Comparison of ENCODE assay signal across 1 cellular context in the genomic region with DNA sequence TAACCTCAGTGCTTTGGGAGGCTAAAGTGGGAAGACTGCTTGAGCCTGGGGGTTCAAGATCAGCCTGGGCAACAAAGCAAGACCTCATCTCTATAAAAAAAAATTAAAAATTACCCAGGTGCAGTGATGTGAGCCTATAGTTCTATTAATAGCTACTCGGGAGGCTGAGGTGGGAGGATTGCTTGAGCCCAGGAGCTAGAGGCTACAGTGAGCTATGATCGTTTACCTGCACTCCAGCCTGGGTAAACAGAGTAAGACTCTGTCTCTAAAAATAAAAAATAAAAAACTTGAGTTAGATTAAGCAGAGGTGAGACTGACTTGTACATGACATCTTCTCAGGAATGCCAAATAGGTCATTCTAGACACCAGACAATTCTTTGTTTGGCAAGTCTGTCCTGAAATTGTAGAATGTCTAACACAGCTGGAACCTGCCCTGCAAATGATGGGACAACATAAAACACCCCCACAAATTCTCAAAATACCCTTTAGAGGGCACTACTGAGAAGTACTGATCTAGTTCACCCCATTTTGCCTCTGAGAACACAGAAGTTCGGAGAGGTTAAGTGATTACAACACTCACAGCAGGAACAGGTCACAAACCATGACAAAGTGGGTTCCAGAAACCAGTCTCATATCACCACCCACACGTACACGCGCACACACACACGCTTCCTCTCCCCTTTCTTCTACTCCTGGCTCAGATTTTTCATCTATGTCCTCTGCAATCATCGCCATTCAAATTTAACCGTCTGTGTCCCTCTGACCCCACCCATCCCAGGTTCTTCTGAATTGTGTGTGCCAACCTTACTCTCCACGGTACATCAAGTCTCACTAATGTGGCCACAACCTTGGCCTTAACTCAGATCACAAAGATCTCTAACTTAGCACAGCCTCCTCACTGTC.
TF ChIP-seq lines count a peak whose summit lies in the region.

No MANE protein-coding gene starts in this region.

TF ChIP-seq in K562, 482 proteins besides CTCF, POLR2A, EP300 and RAD21 (continued from another document and continues in another):
- TF ChIP-seq ZNF740 (CRISPR knock-in tag; IDR thresholded peaks at IDR 0.05) (peak; percentile 57), ZNF740 (tag; IDR thresholded peaks at IDR 0.05) (no peak; a peak in 1 of 4 replicates), RBM39 (optimal IDR thresholded peaks at IDR 0.05; ENCODE audit: low read depth, low read length) (no peak), BCOR (IDR thresholded peaks at IDR 0.05) (peak; percentile 66), PTBP1 (IDR thresholded peaks at IDR 0.05; ENCODE audit: low read depth, low read length) (no peak), NFIX (CRISPR knock-in tag; IDR thresholded peaks at IDR 0.05; ENCODE audit: low read depth) (no peak), NR1H2 (CRISPR knock-in tag; IDR thresholded peaks at IDR 0.05) (no peak), SMC3 (conservative IDR thresholded peaks at IDR 0.05; ENCODE audit: insufficient read depth, low read depth, low read length) (no peak), ATF1 (CRISPR knock-in tag; IDR thresholded peaks at IDR 0.05) (no peak), ATF1 (tag; IDR thresholded peaks at IDR 0.05) (peak; percentile 34; the same call in 1 of the 2 replicates), SUPT5H (IDR thresholded peaks at IDR 0.05) (no peak), NKRF (IDR thresholded peaks at IDR 0.05; ENCODE audit: borderline replicate concordance) (no peak), PRPF4 (IDR thresholded peaks at IDR 0.05; ENCODE audit: insufficient read depth, low read depth, low read length, poor library complexity, severe bottlenecking) (no peak), CHD1 (IDR thresholded peaks at IDR 0.05; ENCODE audit: low read length) (no peak), FOXJ2 (tag; IDR thresholded peaks at IDR 0.05) (no peak), EGR1 (conservative IDR thresholded peaks at IDR 0.05) (peak; percentile 91), ZNF830 (CRISPR knock-in tag; IDR thresholded peaks at IDR 0.05) (no peak), HIVEP1 (CRISPR knock-in tag; IDR thresholded peaks at IDR 0.05) (no peak), RFX1 (IDR thresholded peaks at IDR 0.05) (no peak), ZC3H4 (CRISPR knock-in tag; IDR thresholded peaks at IDR 0.05; ENCODE audit: borderline replicate concordance) (no peak), BRF1 (IDR thresholded peaks at IDR 0.05; ENCODE audit: borderline replicate concordance, extremely low read depth, insufficient read length) (no peak), ZNF408 (CRISPR knock-in tag; IDR thresholded peaks at IDR 0.05; ENCODE audit: low read depth) (no peak), SMARCA5 (IDR thresholded peaks at IDR 0.05) (no peak), CREM (IDR thresholded peaks at IDR 0.05; ENCODE audit: low read depth) (peak; percentile 72), CSDE1 (IDR thresholded peaks at IDR 0.05) (no peak), PURB (CRISPR knock-in tag; IDR thresholded peaks at IDR 0.05; ENCODE audit: low read depth) (no peak), HDAC3 (IDR thresholded peaks at IDR 0.05; ENCODE audit: borderline replicate concordance, partially characterized antibody) (no peak), ZKSCAN1 (IDR thresholded peaks at IDR 0.05; ENCODE audit: low read depth, low read length) (no peak), MYNN (IDR thresholded peaks at IDR 0.05) (peak; percentile 55; the same call in 1 of the 2 replicates), MYNN (CRISPR knock-in tag; IDR thresholded peaks at IDR 0.05) (no peak), FOXP4 (CRISPR knock-in tag; IDR thresholded peaks at IDR 0.05; ENCODE audit: borderline replicate concordance) (no peak), COPS2 (conservative IDR thresholded peaks at IDR 0.05) (no peak), POLR2B (IDR thresholded peaks at IDR 0.05; ENCODE audit: low read depth, partially characterized antibody) (no peak), MIER1 (IDR thresholded peaks at IDR 0.05; ENCODE audit: low read depth) (no peak), ZFP36 (IDR thresholded peaks at IDR 0.05; ENCODE audit: low read depth, low read length, partially characterized antibody) (no peak), KLF16 (IDR thresholded peaks at IDR 0.05) (peak; percentile 73; the same call in 1 of the 2 replicates), MECOM (CRISPR knock-in tag; IDR thresholded peaks at IDR 0.05) (0 out of 2 replicates have a peak, but pooled peaks have one; percentile 7), CBX5 (IDR thresholded peaks at IDR 0.05; ENCODE audit: borderline replicate concordance, low read depth) (no peak), NCOA1 (IDR thresholded peaks at IDR 0.05; ENCODE audit: low read depth) (peak; percentile 53)
- TF ChIP-seq, protein P1, sequence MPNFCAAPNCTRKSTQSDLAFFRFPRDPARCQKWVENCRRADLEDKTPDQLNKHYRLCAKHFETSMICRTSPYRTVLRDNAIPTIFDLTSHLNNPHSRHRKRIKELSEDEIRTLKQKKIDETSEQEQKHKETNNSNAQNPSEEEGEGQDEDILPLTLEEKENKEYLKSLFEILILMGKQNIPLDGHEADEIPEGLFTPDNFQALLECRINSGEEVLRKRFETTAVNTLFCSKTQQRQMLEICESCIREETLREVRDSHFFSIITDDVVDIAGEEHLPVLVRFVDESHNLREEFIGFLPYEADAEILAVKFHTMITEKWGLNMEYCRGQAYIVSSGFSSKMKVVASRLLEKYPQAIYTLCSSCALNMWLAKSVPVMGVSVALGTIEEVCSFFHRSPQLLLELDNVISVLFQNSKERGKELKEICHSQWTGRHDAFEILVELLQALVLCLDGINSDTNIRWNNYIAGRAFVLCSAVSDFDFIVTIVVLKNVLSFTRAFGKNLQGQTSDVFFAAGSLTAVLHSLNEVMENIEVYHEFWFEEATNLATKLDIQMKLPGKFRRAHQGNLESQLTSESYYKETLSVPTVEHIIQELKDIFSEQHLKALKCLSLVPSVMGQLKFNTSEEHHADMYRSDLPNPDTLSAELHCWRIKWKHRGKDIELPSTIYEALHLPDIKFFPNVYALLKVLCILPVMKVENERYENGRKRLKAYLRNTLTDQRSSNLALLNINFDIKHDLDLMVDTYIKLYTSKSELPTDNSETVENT (CRISPR knock-in tag; IDR thresholded peaks at IDR 0.05) = no peak
- TF ChIP-seq, protein P2, sequence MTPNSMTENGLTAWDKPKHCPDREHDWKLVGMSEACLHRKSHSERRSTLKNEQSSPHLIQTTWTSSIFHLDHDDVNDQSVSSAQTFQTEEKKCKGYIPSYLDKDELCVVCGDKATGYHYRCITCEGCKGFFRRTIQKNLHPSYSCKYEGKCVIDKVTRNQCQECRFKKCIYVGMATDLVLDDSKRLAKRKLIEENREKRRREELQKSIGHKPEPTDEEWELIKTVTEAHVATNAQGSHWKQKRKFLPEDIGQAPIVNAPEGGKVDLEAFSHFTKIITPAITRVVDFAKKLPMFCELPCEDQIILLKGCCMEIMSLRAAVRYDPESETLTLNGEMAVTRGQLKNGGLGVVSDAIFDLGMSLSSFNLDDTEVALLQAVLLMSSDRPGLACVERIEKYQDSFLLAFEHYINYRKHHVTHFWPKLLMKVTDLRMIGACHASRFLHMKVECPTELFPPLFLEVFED (CRISPR knock-in tag; conservative IDR thresholded peaks at IDR 0.05) = no peak
- TF ChIP-seq, protein P3, sequence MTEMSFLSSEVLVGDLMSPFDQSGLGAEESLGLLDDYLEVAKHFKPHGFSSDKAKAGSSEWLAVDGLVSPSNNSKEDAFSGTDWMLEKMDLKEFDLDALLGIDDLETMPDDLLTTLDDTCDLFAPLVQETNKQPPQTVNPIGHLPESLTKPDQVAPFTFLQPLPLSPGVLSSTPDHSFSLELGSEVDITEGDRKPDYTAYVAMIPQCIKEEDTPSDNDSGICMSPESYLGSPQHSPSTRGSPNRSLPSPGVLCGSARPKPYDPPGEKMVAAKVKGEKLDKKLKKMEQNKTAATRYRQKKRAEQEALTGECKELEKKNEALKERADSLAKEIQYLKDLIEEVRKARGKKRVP (CRISPR knock-in tag; IDR thresholded peaks at IDR 0.05) = 0 out of 2 replicates have a peak, but pooled peaks have one; percentile 3
- TF ChIP-seq, protein P4, sequence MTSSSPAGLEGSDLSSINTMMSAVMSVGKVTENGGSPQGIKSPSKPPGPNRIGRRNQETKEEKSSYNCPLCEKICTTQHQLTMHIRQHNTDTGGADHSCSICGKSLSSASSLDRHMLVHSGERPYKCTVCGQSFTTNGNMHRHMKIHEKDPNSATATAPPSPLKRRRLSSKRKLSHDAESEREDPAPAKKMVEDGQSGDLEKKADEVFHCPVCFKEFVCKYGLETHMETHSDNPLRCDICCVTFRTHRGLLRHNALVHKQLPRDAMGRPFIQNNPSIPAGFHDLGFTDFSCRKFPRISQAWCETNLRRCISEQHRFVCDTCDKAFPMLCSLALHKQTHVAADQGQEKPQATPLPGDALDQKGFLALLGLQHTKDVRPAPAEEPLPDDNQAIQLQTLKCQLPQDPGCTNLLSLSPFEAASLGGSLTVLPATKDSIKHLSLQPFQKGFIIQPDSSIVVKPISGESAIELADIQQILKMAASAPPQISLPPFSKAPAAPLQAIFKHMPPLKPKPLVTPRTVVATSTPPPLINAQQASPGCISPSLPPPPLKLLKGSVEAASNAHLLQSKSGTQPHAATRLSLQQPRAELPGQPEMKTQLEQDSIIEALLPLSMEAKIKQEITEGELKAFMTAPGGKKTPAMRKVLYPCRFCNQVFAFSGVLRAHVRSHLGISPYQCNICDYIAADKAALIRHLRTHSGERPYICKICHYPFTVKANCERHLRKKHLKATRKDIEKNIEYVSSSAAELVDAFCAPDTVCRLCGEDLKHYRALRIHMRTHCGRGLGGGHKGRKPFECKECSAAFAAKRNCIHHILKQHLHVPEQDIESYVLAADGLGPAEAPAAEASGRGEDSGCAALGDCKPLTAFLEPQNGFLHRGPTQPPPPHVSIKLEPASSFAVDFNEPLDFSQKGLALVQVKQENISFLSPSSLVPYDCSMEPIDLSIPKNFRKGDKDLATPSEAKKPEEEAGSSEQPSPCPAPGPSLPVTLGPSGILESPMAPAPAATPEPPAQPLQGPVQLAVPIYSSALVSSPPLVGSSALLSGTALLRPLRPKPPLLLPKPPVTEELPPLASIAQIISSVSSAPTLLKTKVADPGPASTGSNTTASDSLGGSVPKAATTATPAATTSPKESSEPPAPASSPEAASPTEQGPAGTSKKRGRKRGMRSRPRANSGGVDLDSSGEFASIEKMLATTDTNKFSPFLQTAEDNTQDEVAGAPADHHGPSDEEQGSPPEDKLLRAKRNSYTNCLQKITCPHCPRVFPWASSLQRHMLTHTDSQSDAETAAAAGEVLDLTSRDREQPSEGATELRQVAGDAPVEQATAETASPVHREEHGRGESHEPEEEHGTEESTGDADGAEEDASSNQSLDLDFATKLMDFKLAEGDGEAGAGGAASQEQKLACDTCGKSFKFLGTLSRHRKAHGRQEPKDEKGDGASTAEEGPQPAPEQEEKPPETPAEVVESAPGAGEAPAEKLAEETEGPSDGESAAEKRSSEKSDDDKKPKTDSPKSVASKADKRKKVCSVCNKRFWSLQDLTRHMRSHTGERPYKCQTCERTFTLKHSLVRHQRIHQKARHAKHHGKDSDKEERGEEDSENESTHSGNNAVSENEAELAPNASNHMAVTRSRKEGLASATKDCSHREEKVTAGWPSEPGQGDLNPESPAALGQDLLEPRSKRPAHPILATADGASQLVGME (CRISPR knock-in tag; IDR thresholded peaks at IDR 0.05) = no peak
- TF ChIP-seq, protein P5, sequence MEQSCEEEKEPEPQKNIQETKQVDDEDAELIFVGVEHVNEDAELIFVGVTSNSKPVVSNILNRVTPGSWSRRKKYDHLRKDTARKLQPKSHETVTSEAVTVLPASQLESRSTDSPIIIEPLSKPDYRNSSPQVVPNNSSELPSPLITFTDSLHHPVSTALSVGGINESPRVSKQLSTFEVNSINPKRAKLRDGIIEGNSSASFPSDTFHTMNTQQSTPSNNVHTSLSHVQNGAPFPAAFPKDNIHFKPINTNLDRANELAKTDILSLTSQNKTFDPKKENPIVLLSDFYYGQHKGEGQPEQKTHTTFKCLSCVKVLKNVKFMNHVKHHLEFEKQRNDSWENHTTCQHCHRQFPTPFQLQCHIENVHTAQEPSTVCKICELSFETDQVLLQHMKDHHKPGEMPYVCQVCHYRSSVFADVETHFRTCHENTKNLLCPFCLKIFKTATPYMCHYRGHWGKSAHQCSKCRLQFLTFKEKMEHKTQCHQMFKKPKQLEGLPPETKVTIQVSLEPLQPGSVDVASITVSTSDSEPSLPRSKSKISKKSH (CRISPR knock-in tag; IDR thresholded peaks at IDR 0.05) = no peak
